34 cellular contexts compared by ENCODE assay signal in the genomic region with DNA sequence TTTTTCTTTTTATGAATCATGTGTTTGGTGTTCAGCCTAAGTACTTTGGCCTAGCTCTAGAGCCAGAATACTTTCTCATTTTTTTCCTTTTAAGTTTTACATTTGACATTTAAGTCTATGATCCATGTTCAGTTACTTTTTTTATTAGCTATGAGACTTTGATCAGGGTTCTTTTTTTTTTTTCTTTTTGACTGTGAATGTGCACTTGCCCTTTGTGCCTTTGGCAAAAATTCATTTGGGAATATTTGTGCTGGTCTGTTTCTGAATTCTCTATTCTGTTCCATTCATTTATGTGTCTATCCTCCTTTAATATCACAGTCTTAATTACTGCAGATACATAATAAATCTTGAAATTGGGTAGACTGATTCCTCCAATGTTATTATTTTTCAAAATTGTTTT.
"Had no signal": no experiment of that assay in that cellular context is flagged by ENCODE, and none has a peak within 500 bp of the region (broad histone marks: within the 10 kb centered on the region; RNA-seq: fewer than 3 reads in every experiment).

No MANE protein-coding gene starts in this region.

- H3K27me3 ChIP-seq: adrenal gland, ascending aorta, body of pancreas, brain microvascular endothelial cell, breast epithelium, cardiac muscle cell had no signal

- FAIRE-seq: astrocyte, bronchial epithelial cell had no signal

- H3K36me3 ChIP-seq: adrenal gland, ascending aorta, brain microvascular endothelial cell, breast epithelium, cardiac muscle cell had no signal

- H3K9me3 ChIP-seq: adrenal gland, ascending aorta, body of pancreas, breast epithelium had no signal

- ATAC-seq: activated naive CD4-positive, alpha-beta T cell treated with anti-CD3 and anti-CD28 coated beads, Interleukin-2, amount 50 U/mL, for 72 hours; activated naive CD8-positive, alpha-beta T cell treated with anti-CD3 and anti-CD28 coated beads, Interleukin-2, amount 50 U/mL, for 24 hours; activated T-cell treated with anti-CD3 and anti-CD28 coated beads, Interleukin-2, amount 50 U/mL, for 4 hours; activated T-cell treated with anti-CD3 and anti-CD28 coated beads, Interleukin-2, amount 50 U/mL, for 72 hours; activated T-helper 17 cell treated with anti-CD3 and anti-CD28 coated beads, Interleukin-2, amount 50 U/mL, for 72 hours; body of pancreas had no signal

- DNase-seq: activated effector memory CD4-positive, alpha-beta T cell treated with anti-CD3 and anti-CD28 coated beads, Interleukin-2, amount 50 U/mL, for 16 hours; activated effector memory CD4-positive, alpha-beta T cell treated with Interleukin-2 at 50 U/mL for 16 hours; activated gamma-delta T cell; activated gamma-delta T cell treated with Interleukin-2 at 50 U/mL for 16 hours; activated naive CD4-positive, alpha-beta T cell; activated naive CD4-positive, alpha-beta T cell treated with anti-CD3 and anti-CD28 coated beads for 36 hours; activated naive CD4-positive, alpha-beta T cell treated with anti-CD3 and anti-CD28 coated beads, Interleukin-2, amount 10 ng/mL, durations not matched to agents 7 days and 5 days; activated naive CD4-positive, alpha-beta T cell treated with anti-CD3 and anti-CD28 coated beads, Interleukin-2, amount 50 U/mL, for 16 hours; activated naive CD4-positive, alpha-beta T cell treated with Interleukin-2 at 50 U/mL for 16 hours; activated naive CD8-positive, alpha-beta T cell treated with anti-CD3 and anti-CD28 coated beads for 36 hours; activated naive CD8-positive, alpha-beta T cell treated with anti-CD3 and anti-CD28 coated beads, Interleukin-2, amount 10 ng/mL, durations not matched to agents 7 days and 5 days; activated naive CD8-positive, alpha-beta T cell treated with anti-CD3 and anti-CD28 coated beads, Interleukin-2, amount 50 U/mL, for 24 hours; activated T-cell treated with anti-CD3 and anti-CD28 coated beads, Interleukin-2, amount 50 U/mL, for 1 hour; activated T-cell treated with anti-CD3 and anti-CD28 coated beads, Interleukin-2, amount 50 U/mL, for 24 hours; activated T-cell treated with anti-CD3 and anti-CD28 coated beads, Interleukin-2, amount 50 U/mL, for 4 hours; activated T-cell treated with anti-CD3 and anti-CD28 coated beads, Interleukin-2, amount 50 U/mL, for 48 hours; activated T-cell treated with anti-CD3 and anti-CD28 coated beads, Interleukin-2, amount 50 U/mL, for 72 hours; adrenal gland; amniotic stem cell; amygdala; anterior cingulate cortex; aorta; body of pancreas; brain microvascular endothelial cell; caudate nucleus; central memory CD4-positive, alpha-beta T cell; cerebellar nuclear complex had no signal

- H3K4me1 ChIP-seq: adrenal gland, ascending aorta, body of pancreas, breast epithelium had no signal

- H3K4me3 ChIP-seq: adrenal gland, ascending aorta, body of pancreas, breast epithelium, cardiac muscle cell had no signal

- H3K27ac ChIP-seq: adrenal gland, ascending aorta, body of pancreas, brain microvascular endothelial cell, breast epithelium, cardiac muscle cell had no signal
